Comparison of ENCODE assay signal across 25 cellular contexts in the genomic region with DNA sequence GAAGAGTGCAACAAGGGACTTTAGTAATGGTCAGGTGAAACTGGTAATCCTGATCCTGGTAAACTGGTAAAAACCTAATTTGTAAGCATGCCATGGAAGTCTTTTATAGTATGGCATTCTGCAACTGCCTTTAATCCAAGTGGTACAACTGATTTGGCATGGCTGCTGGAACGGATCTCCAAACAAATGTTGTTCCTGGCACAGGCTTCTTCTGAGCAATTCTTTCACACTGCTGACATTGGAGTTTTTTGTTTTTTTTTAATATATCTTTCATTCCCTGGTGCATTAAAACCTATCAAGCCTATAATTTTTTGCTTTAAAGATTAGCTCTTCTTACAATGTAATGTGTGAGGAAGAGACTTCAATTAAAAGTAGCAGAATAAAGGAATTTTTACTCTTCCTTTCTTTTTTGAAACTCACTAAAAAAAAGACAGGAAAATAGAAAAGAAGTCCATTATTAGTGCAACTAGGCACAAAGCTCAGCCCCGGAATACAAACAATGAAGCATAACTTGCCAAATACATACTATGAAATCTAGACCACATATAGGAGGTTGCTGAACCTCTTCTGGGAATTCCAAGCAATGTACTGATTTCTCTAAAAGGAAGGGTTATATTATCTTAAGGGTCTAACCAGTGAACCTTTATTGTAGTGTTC.
DNase-seq lines count a peak whose midpoint lies in the region; ATAC-seq, FAIRE-seq and TF ChIP-seq lines count a peak whose summit lies in the region.
"Had no signal": no experiment of that assay in that cellular context is flagged by ENCODE, and none has a peak within 500 bp of the region (broad histone marks: within the 10 kb centered on the region; RNA-seq: fewer than 3 reads in every experiment).

No MANE protein-coding gene starts in this region.

- no peak overlapping the region for H2BK15ac ChIP-seq in mesenchymal stem cell (ENCODE audit: low read depth, poor library complexity, severe bottlenecking)

- no peak for TF ChIP-seq CTCF in HepG2 (CRISPR knock-in tag; IDR thresholded peaks at IDR 0.05)
- no peak for TF ChIP-seq CTCF in right lobe of liver (IDR thresholded peaks at IDR 0.05)
- no peak for TF ChIP-seq CTCF in choroid plexus epithelial cell (conservative IDR thresholded peaks at IDR 0.05; ENCODE audit: low read depth, low read length)

- intact Hi-C loops in HepG2 (cut with micrococcal nuclease; ENCODE audit: unreplicated experiment) (no loop called here), right lobe of liver (cut with DNase I) (no loop called here)

- DNase-seq in HepG2 (ENCODE audit: low spot score) (no peak), right lobe of liver (no peak), choroid plexus epithelial cell (ENCODE audit: low read depth) (peak; percentile 33), mesenchymal stem cell (no peak), DMS 273 treated with DMSO at 0.1 percent for 48 hours (lab: John Stamatoyannopoulos, UW) (no peak)
- no peak for DNase-seq in stimulated activated CD4-positive, alpha-beta T cell treated with anti-CD3 and anti-CD28 coated beads, Interleukin-2, amount 100 ng/mL, for 24 hours
- DNase-seq: activated CD8-positive, alpha-beta memory T cell treated with anti-CD3 and anti-CD28 coated beads for 24 hours; activated naive CD4-positive, alpha-beta T cell treated with anti-CD3 and anti-CD28 coated beads, Interleukin-2, amount 50 U/mL, for 16 hours; activated T-cell treated with anti-CD3 and anti-CD28 coated beads, Interleukin-2, amount 50 U/mL, for 4 hours; aorta; glutamatergic neuron; HFFc6; midbrain; NCI-H1436; NCI-H2171; NCI-H526 treated with DMSO at 0.1 percent for 48 hours; nephron progenitor cell; stimulated activated CD8-positive, alpha-beta memory T cell treated with anti-CD3 and anti-CD28 coated beads, Interleukin-4, amount 100 ng/mL, for 48 hours; SW 1271 had no signal

- no peak overlapping the region for H3K4me2 ChIP-seq in HepG2 (ENCODE audit: low read depth, low read length)
- H3K4me2 ChIP-seq in mesenchymal stem cell (ENCODE audit: low read length, poor library complexity, severe bottlenecking): no peak overlapping the region

- CTCF ChIA-PET in HepG2 (lab: Yijun Ruan, JAX; ENCODE audit: low intra/inter-chr PET ratio, low total read pairs): no interaction called here

- H4K91ac ChIP-seq in mesenchymal stem cell (ENCODE audit: low read length): no peak overlapping the region

- in situ Hi-C loops in HepG2 (cut with HindIII; ENCODE audit: extremely low pct_ligation_motif_present, low pct_unique_long_range_greater_than_20kb): no loop called here

- no peak overlapping the region for H2BK120ac ChIP-seq in mesenchymal stem cell (ENCODE audit: low read depth, low read length)

- no peak for TF ChIP-seq POLR2A in HepG2 (IDR thresholded peaks at IDR 0.05; ENCODE audit: insufficient read depth in 1 of 2, low read depth in 2 of 2, low read length in 2 of 2)
- no peak for TF ChIP-seq POLR2A in right lobe of liver (IDR thresholded peaks at IDR 0.05)

- peak; percentile 34 for FAIRE-seq in HepG2 (lab: Jason Lieb, UNC)
- FAIRE-seq: D721Med, urothelium cell line had no signal

- H3K4ac ChIP-seq in mesenchymal stem cell (ENCODE audit: low read depth in 1 of 2, low read length in 2 of 2): no peak overlapping the region

- H3K36me3 ChIP-seq in HepG2 (replicated peaks in 1 of 2; ENCODE audit: control insufficient read depth in 1 of 2, insufficient read depth in 2 of 2, low read length in 2 of 2) (no peaks in the 10 kb centered on the region), right lobe of liver (no peaks in the 10 kb centered on the region), mesenchymal stem cell (ENCODE audit: control insufficient read depth in 1 of 2, insufficient read depth in 2 of 2, low read depth in 1 of 2, low read length in 2 of 2) (no peaks in the 10 kb centered on the region)

- no peak overlapping the region for H2BK5ac ChIP-seq in mesenchymal stem cell (ENCODE audit: low read depth, low read length, poor library complexity, severe bottlenecking)

- POLR2A ChIA-PET in HepG2 (lab: Yijun Ruan, JAX): no interaction called here

- no peak overlapping the region for H3K9ac ChIP-seq in HepG2 (ENCODE audit: insufficient read depth, low read depth, low read length)
- H3K9ac ChIP-seq in mesenchymal stem cell (ENCODE audit: low read length): peak overlapping the region; percentile 27

- TF ChIP-seq RAD21 in HepG2 (CRISPR knock-in tag; IDR thresholded peaks at IDR 0.05): no peak

- no peak overlapping the region for H3K18ac ChIP-seq in mesenchymal stem cell (ENCODE audit: low read depth in 1 of 2, low read length in 2 of 2)

- H2AFZ ChIP-seq in HepG2 (ENCODE audit: low read length) (no peak overlapping the region), mesenchymal stem cell (ENCODE audit: low read depth, low read length) (no peak overlapping the region)

- H3K9me3 ChIP-seq in HepG2 (ENCODE audit: low read length): no peaks in the 10 kb centered on the region
- H3K9me3 ChIP-seq in right lobe of liver: no peaks in the 10 kb centered on the region
- no peaks in the 10 kb centered on the region for H3K9me3 ChIP-seq in mesenchymal stem cell (ENCODE audit: control insufficient read depth, low read length)

- H3K4me1 ChIP-seq in HepG2 (ENCODE audit: insufficient read depth, low read length): peaks cover 41% of the 10 kb centered on the region
- peaks cover 0 to 9% (median 0%) of the 10 kb centered on the region in 4 donors for H3K4me1 ChIP-seq in right lobe of liver
- H3K4me1 ChIP-seq in mesenchymal stem cell (ENCODE audit: control insufficient read depth, insufficient read depth, low read depth, low read length): peaks cover 1% of the 10 kb centered on the region

- H2BK12ac ChIP-seq in mesenchymal stem cell (ENCODE audit: low read length in 2 of 2): no peak overlapping the region

- H3K4me3 ChIP-seq in HepG2 (replicated peaks in 1 of 3; ENCODE audit: insufficient read depth in 1 of 3, low read depth in 2 of 3, low read length in 3 of 3) (no peak overlapping the region), right lobe of liver (no peak overlapping the region), choroid plexus epithelial cell (ENCODE audit: low read depth, low read length) (no peak overlapping the region), mesenchymal stem cell (ENCODE audit: insufficient read depth in 1 of 2, low read depth in 1 of 2, low read length in 2 of 2) (no peak overlapping the region)

- H4K20me1 ChIP-seq in HepG2 (ENCODE audit: insufficient read depth, low read length): no peaks in the 10 kb centered on the region

- H3K79me1 ChIP-seq in mesenchymal stem cell (replicated peaks; ENCODE audit: low read length, poor library complexity, severe bottlenecking): peaks cover 4% of the 10 kb centered on the region

- no peaks in the 10 kb centered on the region for H3K79me2 ChIP-seq in HepG2 (ENCODE audit: insufficient read depth, low read length)

- 49% methylated on average over 2 of the region's 2 CpGs for WGBS in HepG2 (ENCODE audit: low lambda C conversion rate)
- 32% methylated on average over 2 of the region's 2 CpGs for WGBS in right lobe of liver (ENCODE audit: insufficient coverage, low coverage, low lambda C conversion rate, missing lambda C conversion rate)
- 90% methylated on average over 2 of the region's 2 CpGs for WGBS in mesenchymal stem cell

- H2AK5ac ChIP-seq in mesenchymal stem cell (ENCODE audit: low read length, severe bottlenecking): no peak overlapping the region

- BruUV-seq in HepG2 (replicated peaks; lab: Mats Ljungman, UMichigan): no TSS peak

- ATAC-seq in HepG2 (no peak), right lobe of liver (no peak), HG02852 (IDR thresholded peaks at IDR 0.05; ENCODE audit: unreplicated experiment) (no peak), HG03097 (IDR thresholded peaks at IDR 0.05; ENCODE audit: low FRiP score, unreplicated experiment) (no peak)
- ATAC-seq: activated T-cell treated with anti-CD3 and anti-CD28 coated beads, Interleukin-2, amount 50 U/mL, for 4 hours had no signal

- H3K27ac ChIP-seq in HepG2 (ENCODE audit: extremely low read length, insufficient read depth, low read length): no peak overlapping the region
- no peak overlapping the region for H3K27ac ChIP-seq in right lobe of liver
- H3K27ac ChIP-seq in mesenchymal stem cell (ENCODE audit: low read length, poor library complexity, severe bottlenecking): no peak overlapping the region
- H3K27ac ChIP-seq: C4-2B, HL-60 had no signal

- H3K27me3 ChIP-seq in HepG2 (ENCODE audit: control insufficient read depth in 1 of 2, insufficient read depth in 2 of 2, low read length in 2 of 2) (no peaks in the 10 kb centered on the region), right lobe of liver (no peaks in the 10 kb centered on the region), mesenchymal stem cell (ENCODE audit: control insufficient read depth in 1 of 2, insufficient read depth in 1 of 2, low read length in 2 of 2) (no peaks in the 10 kb centered on the region)

- no peak overlapping the region for H3K23ac ChIP-seq in mesenchymal stem cell (ENCODE audit: low read length in 2 of 2)

- no peak overlapping the region for H3K14ac ChIP-seq in mesenchymal stem cell (ENCODE audit: low read length in 2 of 2)

- no peak for TF ChIP-seq EP300 in HepG2 (IDR thresholded peaks at IDR 0.05; ENCODE audit: low read depth in 2 of 2, low read length in 2 of 2)
- TF ChIP-seq EP300 in HepG2 (CRISPR knock-in tag; IDR thresholded peaks at IDR 0.05; ENCODE audit: borderline replicate concordance): no peak

- no peak overlapping the region for H4K8ac ChIP-seq in mesenchymal stem cell (ENCODE audit: low read length)

TF ChIP-seq in HepG2, 621 proteins besides CTCF, POLR2A, EP300 and RAD21 (continues in another document):
- TF ChIP-seq RBAK (CRISPR knock-in tag; IDR thresholded peaks at IDR 0.05) (no peak), ZNF460 (CRISPR knock-in tag; IDR thresholded peaks at IDR 0.05; ENCODE audit: borderline replicate concordance) (no peak), ZNF263 (CRISPR knock-in tag; IDR thresholded peaks at IDR 0.05) (no peak), YEATS4 (CRISPR knock-in tag; IDR thresholded peaks at IDR 0.05; ENCODE audit: borderline replicate concordance) (no peak)
- TF ChIP-seq, protein P1, sequence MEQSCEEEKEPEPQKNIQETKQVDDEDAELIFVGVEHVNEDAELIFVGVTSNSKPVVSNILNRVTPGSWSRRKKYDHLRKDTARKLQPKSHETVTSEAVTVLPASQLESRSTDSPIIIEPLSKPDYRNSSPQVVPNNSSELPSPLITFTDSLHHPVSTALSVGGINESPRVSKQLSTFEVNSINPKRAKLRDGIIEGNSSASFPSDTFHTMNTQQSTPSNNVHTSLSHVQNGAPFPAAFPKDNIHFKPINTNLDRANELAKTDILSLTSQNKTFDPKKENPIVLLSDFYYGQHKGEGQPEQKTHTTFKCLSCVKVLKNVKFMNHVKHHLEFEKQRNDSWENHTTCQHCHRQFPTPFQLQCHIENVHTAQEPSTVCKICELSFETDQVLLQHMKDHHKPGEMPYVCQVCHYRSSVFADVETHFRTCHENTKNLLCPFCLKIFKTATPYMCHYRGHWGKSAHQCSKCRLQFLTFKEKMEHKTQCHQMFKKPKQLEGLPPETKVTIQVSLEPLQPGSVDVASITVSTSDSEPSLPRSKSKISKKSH (CRISPR knock-in tag; IDR thresholded peaks at IDR 0.05; ENCODE audit: borderline replicate concordance): no peak
